17 cellular contexts compared by ENCODE assay signal in the genomic region with DNA sequence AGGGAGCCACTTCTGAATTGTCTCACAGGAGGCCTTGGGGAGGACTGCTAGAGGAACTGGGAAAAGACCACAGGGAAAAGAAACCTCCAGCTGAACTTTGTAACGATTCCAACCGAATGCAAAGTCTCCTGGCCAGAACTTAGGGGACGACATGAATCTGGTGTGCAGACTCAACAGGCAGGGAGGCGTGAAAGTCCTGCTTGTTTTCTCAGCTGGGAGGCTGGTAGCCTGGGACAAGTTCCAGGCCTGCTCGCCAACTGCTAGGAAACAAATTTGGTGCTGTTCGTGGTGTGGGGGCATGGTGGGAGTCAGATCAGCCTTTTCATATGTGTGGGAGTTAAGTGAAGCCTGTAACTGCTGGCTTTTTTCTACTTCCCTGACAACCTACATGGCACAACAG.
"Had no signal": no experiment of that assay in that cellular context is flagged by ENCODE, and none has a peak within 500 bp of the region (broad histone marks: within the 10 kb centered on the region; RNA-seq: fewer than 3 reads in every experiment).

No MANE protein-coding gene starts in this region.

- H3K4me3 Mint-ChIP-seq: activated CD8-positive, alpha-beta T cell treated with anti-CD3 and anti-CD28 coated beads, Interleukin-2, amount 10 ng/mL, durations not matched to agents 7 days and 5 days; mesothelial cell of epicardium; neural progenitor cell; T-helper 17 cell had no signal

- FAIRE-seq: pancreas had no signal

- H3K27me3 Mint-ChIP-seq: T-helper 17 cell had no signal

- H3K4me1 Mint-ChIP-seq: mesothelial cell of epicardium, T-helper 17 cell had no signal

- ATAC-seq: activated CD8-positive, alpha-beta T cell treated with anti-CD3 and anti-CD28 coated beads, Interleukin-2, amount 10 ng/mL, durations not matched to agents 7 days and 5 days; activated naive CD4-positive, alpha-beta T cell treated with anti-CD3 and anti-CD28 coated beads, Interleukin-2, amount 50 U/mL, for 72 hours; esophagus mucosa; pancreas; T-helper 17 cell had no signal

- H3K27me3 ChIP-seq: cardiac muscle cell, colonic mucosa, neural progenitor cell, pancreas, transverse colon, vagina had no signal

- H3K4me2 ChIP-seq: neural progenitor cell had no signal

- H2AFZ ChIP-seq: neural progenitor cell had no signal

- H3K36me3 ChIP-seq: cardiac muscle cell, colonic mucosa, neural progenitor cell, pancreas, transverse colon, vagina had no signal

- H3K27ac Mint-ChIP-seq: activated CD8-positive, alpha-beta T cell treated with anti-CD3 and anti-CD28 coated beads, Interleukin-2, amount 10 ng/mL, durations not matched to agents 7 days and 5 days; activated naive CD4-positive, alpha-beta T cell treated with anti-CD3 and anti-CD28 coated beads, Interleukin-2, amount 50 U/mL, for 72 hours; mesothelial cell of epicardium; neural progenitor cell; T-helper 17 cell had no signal

- H3K9ac ChIP-seq: neural progenitor cell had no signal

- DNase-seq: activated CD4-positive, alpha-beta T cell treated with anti-CD3 and anti-CD28 coated beads for 4 hours; activated CD8-positive, alpha-beta memory T cell treated with anti-CD3 and anti-CD28 coated beads, Interleukin-2, amount 50 U/mL, for 4 hours; activated CD8-positive, alpha-beta T cell treated with anti-CD3 and anti-CD28 coated beads, Interleukin-2, amount 10 ng/mL, durations not matched to agents 7 days and 5 days; activated effector memory CD4-positive, alpha-beta T cell treated with anti-CD3 and anti-CD28 coated beads, Interleukin-2, amount 50 U/mL, for 16 hours; activated T-cell treated with anti-CD3 and anti-CD28 coated beads, Interleukin-2, amount 50 U/mL, for 48 hours; colonic mucosa; stimulated activated CD4-positive, alpha-beta T cell treated with anti-CD3 and anti-CD28 coated beads, Interleukin-12 subunit alpha, Interleukin-12 subunit beta, amount 100 ng/mL, for 4 hours; stimulated activated naive CD4-positive, alpha-beta T cell treated with Interleukin-2 at 50 U/mL for 16 hours; T-helper 17 cell; transverse colon had no signal

- H3K4me3 ChIP-seq: cardiac muscle cell, colonic mucosa, neural progenitor cell, pancreas, transverse colon, vagina had no signal

- H3K9me3 ChIP-seq: colonic mucosa, pancreas, vagina had no signal

- H3K27ac ChIP-seq: cardiac muscle cell, colonic mucosa, neural progenitor cell, pancreas, transverse colon, vagina had no signal

- H3K36me3 Mint-ChIP-seq: mesothelial cell of epicardium, neural progenitor cell had no signal

- H3K4me1 ChIP-seq: colonic mucosa, pancreas, transverse colon, vagina had no signal
